36 cellular contexts compared by ENCODE assay signal in the genomic region with DNA sequence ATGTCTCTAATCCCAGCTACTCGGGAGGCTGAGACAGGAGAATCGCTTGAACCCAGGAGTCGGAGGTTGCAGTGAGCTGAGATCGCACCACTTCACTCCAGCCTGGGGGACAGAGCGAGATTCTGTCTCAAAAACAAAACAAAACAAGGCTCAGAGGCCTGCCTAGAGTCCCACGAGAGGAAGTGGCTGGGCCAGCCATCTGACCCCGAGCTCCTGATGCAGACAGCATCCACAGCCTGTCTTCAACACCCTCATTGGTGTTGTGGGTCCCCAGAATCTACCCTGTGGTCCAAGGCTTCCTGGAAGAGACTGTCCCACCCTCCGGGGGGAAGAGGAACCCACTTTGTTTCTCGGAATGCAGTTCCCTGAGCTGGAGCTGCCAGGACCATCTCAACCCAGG. TPM values are rescaled to one million over a fixed set of nuclear protein-coding genes. Genes with fewer than 3 reads are reported as not detected.
DNase-seq lines count a peak whose midpoint lies in the region; ATAC-seq and TF ChIP-seq lines count a peak whose summit lies in the region.
"Had no signal": no experiment of that assay in that cellular context is flagged by ENCODE, and none has a peak within 500 bp of the region (broad histone marks: within the 10 kb centered on the region; RNA-seq: fewer than 3 reads in every experiment).

No MANE protein-coding gene starts in this region.

- BruUV-seq in OCI-LY7 (replicated peaks; lab: Mats Ljungman, UMichigan) = no TSS peak

- H3K4me1 ChIP-seq in CD4-positive, CD25-positive, alpha-beta regulatory T cell (ENCODE audit: control insufficient read depth, insufficient read depth, low read length, poor library complexity, severe bottlenecking) = peaks cover 61% of the 10 kb centered on the region
- H3K4me1 ChIP-seq in OCI-LY7 (ENCODE audit: insufficient read depth, low read length, poor library complexity, severe bottlenecking) (peaks cover 71% of the 10 kb centered on the region), heart right ventricle (peaks cover 6 to 50% (median 34%) of the 10 kb centered on the region in 9 donors)

- TF ChIP-seq CTCF in OCI-LY7 (conservative IDR thresholded peaks at IDR 0.05; ENCODE audit: low read length) = no peak
- no peak for TF ChIP-seq CTCF in heart right ventricle (IDR thresholded peaks at IDR 0.05)

- no peak overlapping the region for H2AFZ ChIP-seq in OCI-LY7 (ENCODE audit: low read length)

- H3K9me2 ChIP-seq in OCI-LY7 (ENCODE audit: insufficient read depth, low read length) = no peaks in the 10 kb centered on the region

- H3K36me3 ChIP-seq in CD4-positive, CD25-positive, alpha-beta regulatory T cell (ENCODE audit: control insufficient read depth, insufficient read depth, low read length) = no peaks in the 10 kb centered on the region
- peaks cover 30% of the 10 kb centered on the region; the same call in 1 of the 2 replicates for H3K36me3 ChIP-seq in OCI-LY7 (ENCODE audit: insufficient read depth, low read length)
- peaks cover 0 to 29% (median 0%) of the 10 kb centered on the region in 9 donors for H3K36me3 ChIP-seq in heart right ventricle
- H3K36me3 ChIP-seq: adrenal gland, prostate gland, uterus had no signal

- H3K4me2 ChIP-seq in OCI-LY7 (ENCODE audit: low read length) = peak overlapping the region; percentile 3; the same call in 1 of the 2 replicates

- H3K27me3 ChIP-seq in CD4-positive, CD25-positive, alpha-beta regulatory T cell (ENCODE audit: control insufficient read depth, insufficient read depth, low read length) = no peaks in the 10 kb centered on the region
- no peaks in the 10 kb centered on the region for H3K27me3 ChIP-seq in heart right ventricle
- H3K27me3 ChIP-seq: adrenal gland, esophagus squamous epithelium, heart left ventricle, thyroid gland, uterus had no signal

- peaks cover under 1% of the 10 kb centered on the region for H3K36me3 Mint-ChIP-seq in T-helper 2 cell treated with Interferon-gamma antibody and Interleukin-4, amounts not matched to agents 5 μg/mL and 100 μg/mL, for 36 hours (ENCODE audit: low read depth)
- no peaks in the 10 kb centered on the region for H3K36me3 Mint-ChIP-seq in CD4-positive, CD25-positive, alpha-beta regulatory T cell
- peaks cover 57% of the 10 kb centered on the region for H3K36me3 Mint-ChIP-seq in dendritic cell treated with granulocyte-macrophage colony-stimulating factor and Interleukin-4, amounts not matched to agents 40 ng/mL and 50 ng/mL, for 4 days (ENCODE audit: low read depth)

- no peak overlapping the region for H3K4me3 Mint-ChIP-seq in T-helper 2 cell treated with Interferon-gamma antibody and Interleukin-4, amounts not matched to agents 5 μg/mL and 100 μg/mL, for 36 hours
- H3K4me3 Mint-ChIP-seq in CD4-positive, CD25-positive, alpha-beta regulatory T cell = no peak overlapping the region
- H3K4me3 Mint-ChIP-seq in dendritic cell treated with granulocyte-macrophage colony-stimulating factor and Interleukin-4, amounts not matched to agents 40 ng/mL and 50 ng/mL, for 4 days = no peak overlapping the region
- H3K4me3 Mint-ChIP-seq: activated T-cell treated with anti-CD3 and anti-CD28 coated beads, Interleukin-2, amount 50 U/mL, for 24 hours had no signal

- 69 to 74% methylated on average over 9 of the region's 9 CpGs for WGBS in heart right ventricle, 2 donors

- H3K9me3 ChIP-seq in CD4-positive, CD25-positive, alpha-beta regulatory T cell (ENCODE audit: control insufficient read depth in 2 of 2, low read length in 2 of 2) = no peaks in the 10 kb centered on the region
- no peaks in the 10 kb centered on the region for H3K9me3 ChIP-seq in OCI-LY7 (ENCODE audit: low read length)
- H3K9me3 ChIP-seq in heart right ventricle = no peaks in the 10 kb centered on the region
- H3K9me3 ChIP-seq: adrenal gland, esophagus squamous epithelium, heart left ventricle, neutrophil, prostate gland, thyroid gland, uterus had no signal

- no peak overlapping the region for H3K27ac ChIP-seq in CD4-positive, CD25-positive, alpha-beta regulatory T cell (ENCODE audit: insufficient read depth, low read length, poor library complexity, severe bottlenecking)
- H3K27ac ChIP-seq in OCI-LY7 (ENCODE audit: low read depth, low read length, poor library complexity, severe bottlenecking) = peak overlapping the region; percentile 20
- H3K27ac ChIP-seq in heart right ventricle = no peak overlapping the region
- H3K27ac ChIP-seq: adrenal gland, esophagus squamous epithelium, heart left ventricle, neutrophil, prostate gland, thyroid gland, uterus had no signal

- H3K9me3 Mint-ChIP-seq in T-helper 2 cell treated with Interferon-gamma antibody and Interleukin-4, amounts not matched to agents 5 μg/mL and 100 μg/mL, for 36 hours = no peaks in the 10 kb centered on the region
- H3K9me3 Mint-ChIP-seq in CD4-positive, CD25-positive, alpha-beta regulatory T cell = no peaks in the 10 kb centered on the region
- no peaks in the 10 kb centered on the region for H3K9me3 Mint-ChIP-seq in dendritic cell treated with granulocyte-macrophage colony-stimulating factor and Interleukin-4, amounts not matched to agents 40 ng/mL and 50 ng/mL, for 4 days
- H3K9me3 Mint-ChIP-seq: activated T-cell treated with anti-CD3 and anti-CD28 coated beads, Interleukin-2, amount 50 U/mL, for 24 hours had no signal

- no peaks in the 10 kb centered on the region for H4K20me1 ChIP-seq in OCI-LY7 (ENCODE audit: insufficient read depth, low read length)

- no peak overlapping the region for H3K4me3 ChIP-seq in CD4-positive, CD25-positive, alpha-beta regulatory T cell (ENCODE audit: low read depth, low read length)
- H3K4me3 ChIP-seq in OCI-LY7 (ENCODE audit: low read depth, low read length, poor library complexity, severe bottlenecking) (no peak overlapping the region), heart right ventricle (no peak overlapping the region)
- H3K4me3 ChIP-seq: adrenal gland, esophagus squamous epithelium, GM12878, heart left ventricle, prostate gland, thyroid gland, uterus had no signal

- intact Hi-C loops in OCI-LY7 (cut with micrococcal nuclease; ENCODE audit: unreplicated experiment) = no loop called here
- intact Hi-C loops in dendritic cell treated with granulocyte-macrophage colony-stimulating factor and Interleukin-4, amounts not matched to agents 40 ng/mL and 50 ng/mL, for 4 days (cut with micrococcal nuclease) = no loop called here
- intact Hi-C loops in heart right ventricle (cut with DNase I) = no loop called here

- CTCF ChIA-PET in OCI-LY7 (lab: Charles Lee; ENCODE audit: unreplicated experiment) = no interaction called here

- H3K27ac Mint-ChIP-seq in T-helper 2 cell treated with Interferon-gamma antibody and Interleukin-4, amounts not matched to agents 5 μg/mL and 100 μg/mL, for 36 hours = peak overlapping the region; percentile 26
- H3K27ac Mint-ChIP-seq in CD4-positive, CD25-positive, alpha-beta regulatory T cell = peak overlapping the region; percentile 23 to 89 (median 84)
- peak overlapping the region; percentile 74 for H3K27ac Mint-ChIP-seq in dendritic cell treated with granulocyte-macrophage colony-stimulating factor and Interleukin-4, amounts not matched to agents 40 ng/mL and 50 ng/mL, for 4 days
- H3K27ac Mint-ChIP-seq: activated T-cell treated with anti-CD3 and anti-CD28 coated beads, Interleukin-2, amount 50 U/mL, for 24 hours had no signal

- peaks cover 22% of the 10 kb centered on the region for H3K4me1 Mint-ChIP-seq in T-helper 2 cell treated with Interferon-gamma antibody and Interleukin-4, amounts not matched to agents 5 μg/mL and 100 μg/mL, for 36 hours (ENCODE audit: low read depth)
- peaks cover 0 to 60% (median 18%) of the 10 kb centered on the region in 4 donors for H3K4me1 Mint-ChIP-seq in CD4-positive, CD25-positive, alpha-beta regulatory T cell
- peaks cover 61% of the 10 kb centered on the region for H3K4me1 Mint-ChIP-seq in dendritic cell treated with granulocyte-macrophage colony-stimulating factor and Interleukin-4, amounts not matched to agents 40 ng/mL and 50 ng/mL, for 4 days (ENCODE audit: low read depth)

- no peak for DNase-seq in T-helper 2 cell treated with Interferon-gamma antibody and Interleukin-4, amounts not matched to agents 5 μg/mL and 100 μg/mL, for 36 hours (ENCODE audit: low spot score)
- DNase-seq in T-helper 2 cell (no peak), OCI-LY7 (ENCODE audit: low spot score) (no peak), heart right ventricle (no peak), HK-2 (ENCODE audit: unreplicated experiment) (no peak)
- no peak for DNase-seq in CD4-positive, CD25-positive, alpha-beta regulatory T cell
- DNase-seq in activated CD4-positive, alpha-beta T cell treated with anti-CD3 and anti-CD28 coated beads, Interleukin-2, amount 50 U/mL, for 48 hours = no peak
- DNase-seq: 8988T; activated CD4-positive, CD25-positive, alpha-beta regulatory T cell treated with anti-CD3 and anti-CD28 coated beads, Interleukin-2, amount 50 U/mL, for 72 hours; activated gamma-delta T cell; activated T-cell treated with anti-CD3 and anti-CD28 coated beads, Interleukin-2, amount 50 U/mL, for 24 hours; adrenal gland; CD4-positive, alpha-beta memory T cell; central memory CD4-positive, alpha-beta T cell; esophagus squamous epithelium; foreskin melanocyte; GOT3; heart left ventricle; Karpas-422; kidney; left ventricle myocardium superior; NCI-H1436 treated with DMSO at 0.1 percent for 48 hours; NCI-H2107; NCI-H345; SIG-M5; stimulated activated CD4-positive, alpha-beta T cell treated with anti-CD3 and anti-CD28 coated beads, Interleukin-4, amount 100 ng/mL, for 1 hour; SW 1271; thyroid gland; uterus had no signal

- POLR2A ChIA-PET in OCI-LY7 (lab: Charles Lee) = interaction anchor here (0.9 to 6.1 kb wide), 2 partner anchors 23 to 38 kb away, joined by 3 to 39 read pairs; partner anchors contain the start of gene RFX1

- no peaks in the 10 kb centered on the region for H3K27me3 Mint-ChIP-seq in T-helper 2 cell treated with Interferon-gamma antibody and Interleukin-4, amounts not matched to agents 5 μg/mL and 100 μg/mL, for 36 hours (ENCODE audit: low read depth)
- H3K27me3 Mint-ChIP-seq in CD4-positive, CD25-positive, alpha-beta regulatory T cell = no peaks in the 10 kb centered on the region
- H3K27me3 Mint-ChIP-seq in dendritic cell treated with granulocyte-macrophage colony-stimulating factor and Interleukin-4, amounts not matched to agents 40 ng/mL and 50 ng/mL, for 4 days = no peaks in the 10 kb centered on the region
- H3K27me3 Mint-ChIP-seq: activated T-cell treated with anti-CD3 and anti-CD28 coated beads, Interleukin-2, amount 50 U/mL, for 24 hours; CD4-positive, alpha-beta memory T cell had no signal

- H3K79me2 ChIP-seq in OCI-LY7 (ENCODE audit: insufficient read depth, low read depth, low read length) = no peaks in the 10 kb centered on the region

- no peak for ATAC-seq in CD4-positive, CD25-positive, alpha-beta regulatory T cell (ENCODE audit: low read depth in 2 of 2)
- no peak for ATAC-seq in heart right ventricle
- ATAC-seq: GM12878, heart left ventricle, left ventricle myocardium superior, sciatic nerve had no signal

RNA-seq across cellular contexts. Expression of gene RFX1, which starts 24.7 kb away (rescaled TPM):
- total RNA-seq in CD4-positive, CD25-positive, alpha-beta regulatory T cell = 23.2 TPM
- 1 to 10 TPM in 2 of 4 donors, under 1 TPM in 2; 0.48 to 1.6 (median 0.83) TPM for polyA plus RNA-seq in CD4-positive, CD25-positive, alpha-beta regulatory T cell
- total RNA-seq in OCI-LY7 (2014; rRNA removed; shearing (Covaris generic)) = 3.5 and 4.4 TPM in 2 replicates
- total RNA-seq in OCI-LY7 (2022) (13.8 and 17.4 TPM in 2 replicates), heart right ventricle (10 to 100 TPM; 10.4 to 15.8 (median 12.0) TPM)
- polyA plus RNA-seq in heart right ventricle = 1 to 10 TPM; 2.7 to 5.9 TPM

RNA-seq across cellular contexts. Expression of gene DCAF15, which starts 29.2 kb away (rescaled TPM):
- 82.9 TPM for total RNA-seq in CD4-positive, CD25-positive, alpha-beta regulatory T cell
- polyA plus RNA-seq in CD4-positive, CD25-positive, alpha-beta regulatory T cell = 1 to 10 TPM; 5.3 to 7.5 (median 5.9) TPM
- total RNA-seq in OCI-LY7 (2014; rRNA removed; shearing (Covaris generic)) = 61.0 and 71.3 TPM in 2 replicates
- total RNA-seq in OCI-LY7 (2022) (86.2 and 97.3 TPM in 2 replicates), heart right ventricle (10 to 100 TPM; 15.5 to 21.2 (median 17.8) TPM)
- 10 to 100 TPM; 26.8 to 50.0 TPM for polyA plus RNA-seq in heart right ventricle

RNA-seq across cellular contexts. Expression of gene PODNL1, which starts 43.2 kb away (rescaled TPM):
- not detected for total RNA-seq in CD4-positive, CD25-positive, alpha-beta regulatory T cell
- polyA plus RNA-seq in CD4-positive, CD25-positive, alpha-beta regulatory T cell = under 1 TPM in 1 of 4 donors, not detected in 3; 0.52 TPM
- 0.16 TPM in 1 of 2 replicates, not detected in the other for total RNA-seq in OCI-LY7 (2014; rRNA removed; shearing (Covaris generic))
- total RNA-seq in OCI-LY7 (2022) = 0.20 TPM in 1 of 2 replicates, not detected in the other
- total RNA-seq in heart right ventricle = 1 to 10 TPM in 7 of 10 donors, under 1 TPM in 3; 0.76 to 6.2 (median 1.8) TPM
- 1 to 10 TPM in 1 of 2 donors, under 1 TPM in 1; 0.90 to 2.3 TPM for polyA plus RNA-seq in heart right ventricle
- total RNA-seq: CD4-positive, alpha-beta memory T cell; GM12878 had no signal
- polyA plus RNA-seq: CD4-positive, alpha-beta memory T cell had no signal

RNA-seq across cellular contexts. Expression of gene RLN3, which starts 46.5 kb away (rescaled TPM):
- total RNA-seq in CD4-positive, CD25-positive, alpha-beta regulatory T cell = not detected
- under 1 TPM in 1 of 4 donors, not detected in 3; 0.55 TPM for polyA plus RNA-seq in CD4-positive, CD25-positive, alpha-beta regulatory T cell
- total RNA-seq in OCI-LY7 (2014; rRNA removed; shearing (Covaris generic)) = not detected in 2 replicates
- total RNA-seq in OCI-LY7 (2022) (not detected in 2 replicates), heart right ventricle (not detected)
- not detected for polyA plus RNA-seq in heart right ventricle
- total RNA-seq: activated CD8-positive, alpha-beta memory T cell treated with anti-CD3 and anti-CD28 coated beads for 36 hours; adrenal gland; CD4-positive, alpha-beta memory T cell; esophagus squamous epithelium; GM12878; heart left ventricle; kidney; left ventricle myocardium superior; mesenteric fat pad; prostate gland; sciatic nerve; thyroid gland; uterus had no signal
- polyA plus RNA-seq: adrenal gland, GM12878, heart left ventricle had no signal

RNA-seq across cellular contexts. Expression of gene IL27RA, which starts 50.1 kb away (rescaled TPM):
- 51.9 TPM for total RNA-seq in CD4-positive, CD25-positive, alpha-beta regulatory T cell
- polyA plus RNA-seq in CD4-positive, CD25-positive, alpha-beta regulatory T cell = 10 to 100 TPM; 71.2 to 78.4 (median 74.6) TPM
- total RNA-seq in OCI-LY7 (2014; rRNA removed; shearing (Covaris generic)) = 5.2 and 6.7 TPM in 2 replicates
- 6.0 and 9.0 TPM in 2 replicates for total RNA-seq in OCI-LY7 (2022)
- total RNA-seq in heart right ventricle = 1 to 10 TPM; 2.4 to 7.6 (median 3.4) TPM
- polyA plus RNA-seq in heart right ventricle = 1 to 10 TPM; 4.6 to 5.9 TPM

Comparison
In these comparisons a context has a peak if more than half of its experiments do, and no peak if none do; other contexts are left out.
1. H3K27ac Mint-ChIP-seq: peak in every context shown above with its lines; median percentile 84 in CD4-positive, CD25-positive, alpha-beta regulatory T cell; 74 in dendritic cell treated with granulocyte-macrophage colony-stimulating factor and Interleukin-4, amounts not matched to agents 40 ng/mL and 50 ng/mL, for 4 days; 26 in T-helper 2 cell treated with Interferon-gamma antibody and Interleukin-4, amounts not matched to agents 5 μg/mL and 100 μg/mL, for 36 hours.